Comparison of ENCODE assay signal across 11 cellular contexts in the genomic region with DNA sequence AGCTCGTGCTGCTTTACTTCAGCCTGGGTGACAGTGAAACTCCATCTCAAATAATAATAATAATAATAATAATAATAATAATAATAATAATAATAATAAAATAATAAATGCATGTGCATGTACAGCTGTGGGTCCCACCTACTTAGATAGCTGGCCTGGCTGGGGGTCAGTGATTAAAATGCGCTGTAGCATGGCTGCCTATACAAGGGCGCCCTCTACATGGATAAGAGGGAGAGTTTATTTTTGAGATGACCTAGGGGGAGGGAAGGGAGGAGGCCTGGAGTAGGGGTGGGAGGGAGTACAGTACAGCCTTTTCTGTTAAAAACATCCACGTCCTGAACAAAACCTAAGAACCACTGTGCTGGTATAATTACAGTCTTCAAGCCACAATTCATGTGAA.
DNase-seq lines count a peak whose midpoint lies in the region; ATAC-seq and TF ChIP-seq lines count a peak whose summit lies in the region.
"Had no signal": no experiment of that assay in that cellular context is flagged by ENCODE, and none has a peak within 500 bp of the region (broad histone marks: within the 10 kb centered on the region; RNA-seq: fewer than 3 reads in every experiment).

No MANE protein-coding gene starts in this region.

- no peak overlapping the region for H3K27ac Mint-ChIP-seq in activated CD4-positive, alpha-beta memory T cell treated with anti-CD3 and anti-CD28 coated beads for 36 hours

- POLR2A ChIA-PET in HEK293 (lab: Yijun Ruan, JAX) = no interaction called here
- POLR2A ChIA-PET in activated CD4-positive, alpha-beta memory T cell treated with anti-CD3 and anti-CD28 coated beads for 36 hours (lab: Charles Lee) = no interaction called here

- H3K9me3 ChIP-seq in HEK293 (ENCODE audit: control insufficient read depth, insufficient read depth, low read depth, low read length) (no peaks in the 10 kb centered on the region), upper lobe of right lung (no peaks in the 10 kb centered on the region)
- H3K9me3 ChIP-seq: ovary had no signal

- no peaks in the 10 kb centered on the region for H3K27me3 ChIP-seq in upper lobe of right lung
- H3K27me3 ChIP-seq: cardiac muscle cell, ovary had no signal

- H3K4me1 Mint-ChIP-seq in activated CD4-positive, alpha-beta memory T cell treated with anti-CD3 and anti-CD28 coated beads for 36 hours (ENCODE audit: low read depth) = no peaks in the 10 kb centered on the region

- TF ChIP-seq CTCF in HEK293 (tag by site-specific recombination; IDR thresholded peaks at IDR 0.05) = no peak
- TF ChIP-seq CTCF in fibroblast of mammary gland (conservative IDR thresholded peaks at IDR 0.05; ENCODE audit: control insufficient read depth, insufficient read depth, low read depth, low read length) = peak; percentile 31
- no peak for TF ChIP-seq CTCF in upper lobe of right lung (IDR thresholded peaks at IDR 0.05)

- CTCF ChIA-PET in HEK293 (lab: Yijun Ruan, JAX) = interaction anchor here (0.6 to 1.6 kb wide), 15 partner anchors 9 to 595 kb away, joined by 3 to 10 read pairs (median 4); a partner anchor contains a TSS
- CTCF ChIA-PET in activated CD4-positive, alpha-beta memory T cell treated with anti-CD3 and anti-CD28 coated beads for 36 hours (lab: Charles Lee) = interaction anchor here (0.8 to 2.0 kb wide), 3 partner anchors 148 to 409 kb away, joined by 3 to 8 read pairs (median 3); no protein-coding TSS in a partner anchor

- no peaks in the 10 kb centered on the region for H3K9me3 Mint-ChIP-seq in activated CD4-positive, alpha-beta memory T cell treated with anti-CD3 and anti-CD28 coated beads for 36 hours

- H3K4me3 Mint-ChIP-seq in activated CD4-positive, alpha-beta memory T cell treated with anti-CD3 and anti-CD28 coated beads for 36 hours = no peak overlapping the region

- ATAC-seq in upper lobe of right lung = no peak
- no peak for ATAC-seq in stimulated activated naive CD8-positive, alpha-beta T cell treated with anti-CD3 and anti-CD28 coated beads, Interleukin-15, Interleukin-2, amounts not matched to agents 100 U/mL and 50 U/mL, for 24 hours

- H3K36me3 ChIP-seq in HEK293 (ENCODE audit: control insufficient read depth in 2 of 2, insufficient read depth in 1 of 2, low read length in 2 of 2) (no peaks in the 10 kb centered on the region), upper lobe of right lung (no peaks in the 10 kb centered on the region)
- H3K36me3 ChIP-seq: cardiac muscle cell, ovary had no signal

- H3K4me3 ChIP-seq in HEK293 (ENCODE audit: low read depth, low read length) (no peak overlapping the region), fibroblast of mammary gland (ENCODE audit: control insufficient read depth, low read depth, low read length) (no peak overlapping the region), upper lobe of right lung (no peak overlapping the region)
- H3K4me3 ChIP-seq: cardiac muscle cell, ovary had no signal

- DNase-seq in Caki2 (ENCODE audit: low read depth) (peak; percentile 16), NCI-H69 (lab: John Stamatoyannopoulos, UW) (peak; percentile 85), fibroblast of mammary gland (ENCODE audit: low read depth) (peak; percentile 17), upper lobe of right lung (no peak)
- no peak for DNase-seq in activated CD4-positive, alpha-beta memory T cell treated with anti-CD3 and anti-CD28 coated beads for 36 hours
- DNase-seq in stimulated activated naive CD8-positive, alpha-beta T cell treated with anti-CD3 and anti-CD28 coated beads, Interleukin-15, Interleukin-2, amounts not matched to agents 100 U/mL and 50 U/mL, for 24 hours = no peak
- no peak for DNase-seq in activated naive CD4-positive, alpha-beta T cell (lab: John Stamatoyannopoulos, UW)
- DNase-seq: ovary; stimulated activated CD8-positive, alpha-beta memory T cell treated with anti-CD3 and anti-CD28 coated beads, Interleukin-4, amount 100 ng/mL, for 48 hours had no signal

- H3K4me1 ChIP-seq in HEK293 (ENCODE audit: control insufficient read depth, insufficient read depth, low read length) (no peaks in the 10 kb centered on the region), upper lobe of right lung (no peaks in the 10 kb centered on the region)

- no peaks in the 10 kb centered on the region for H3K27me3 Mint-ChIP-seq in activated CD4-positive, alpha-beta memory T cell treated with anti-CD3 and anti-CD28 coated beads for 36 hours

- intact Hi-C loops in upper lobe of right lung (cut with DNase I) = no loop called here
- intact Hi-C loops in activated CD4-positive, alpha-beta memory T cell treated with anti-CD3 and anti-CD28 coated beads for 36 hours (cut with micrococcal nuclease) = loop anchor here (5.0 kb wide), 1 partner anchor 148 kb away; a partner anchor contains a TSS

- in situ Hi-C loops in Caki2 (cut with HindIII; ENCODE audit: low pct_unique_long_range_greater_than_20kb, low sequenced_read_pairs) = no loop called here

- no peak overlapping the region for H3K27ac ChIP-seq in HEK293 (ENCODE audit: extremely low read depth, low read depth, low read length)
- H3K27ac ChIP-seq in upper lobe of right lung = no peak overlapping the region
- H3K27ac ChIP-seq: cardiac muscle cell, ovary had no signal

- H3K36me3 Mint-ChIP-seq in activated CD4-positive, alpha-beta memory T cell treated with anti-CD3 and anti-CD28 coated beads for 36 hours = no peaks in the 10 kb centered on the region

TF ChIP-seq in HEK293, 187 proteins besides CTCF, POLR2A, EP300 and RAD21:
- TF ChIP-seq MEIS1 (CRISPR knock-in tag; IDR thresholded peaks at IDR 0.05; ENCODE audit: borderline replicate concordance) (no peak), ZNF24 (tag by site-specific recombination; IDR thresholded peaks at IDR 0.05) (no peak), GLI2 (tag by site-specific recombination; IDR thresholded peaks at IDR 0.05; ENCODE audit: borderline replicate concordance, low read depth) (no peak), ZNF2 (tag by site-specific recombination; IDR thresholded peaks at IDR 0.05) (no peak), ZNF423 (tag by site-specific recombination; IDR thresholded peaks at IDR 0.05) (no peak), ZFP69B (tag by site-specific recombination; IDR thresholded peaks at IDR 0.05) (0 out of 2 replicates have a peak, but pooled peaks have one; percentile 43), ZNF169 (tag by site-specific recombination; IDR thresholded peaks at IDR 0.05) (no peak), ZNF132 (tag by site-specific recombination; IDR thresholded peaks at IDR 0.05; ENCODE audit: borderline replicate concordance) (no peak), ZNF561 (tag by site-specific recombination; IDR thresholded peaks at IDR 0.05; ENCODE audit: borderline replicate concordance) (no peak), SCRT2 (tag by site-specific recombination; IDR thresholded peaks at IDR 0.05) (no peak), KLF8 (tag by site-specific recombination; IDR thresholded peaks at IDR 0.05) (no peak), ZNF654 (tag by site-specific recombination; IDR thresholded peaks at IDR 0.05; ENCODE audit: low read depth) (peak; percentile 19)
- TF ChIP-seq, protein P1, sequence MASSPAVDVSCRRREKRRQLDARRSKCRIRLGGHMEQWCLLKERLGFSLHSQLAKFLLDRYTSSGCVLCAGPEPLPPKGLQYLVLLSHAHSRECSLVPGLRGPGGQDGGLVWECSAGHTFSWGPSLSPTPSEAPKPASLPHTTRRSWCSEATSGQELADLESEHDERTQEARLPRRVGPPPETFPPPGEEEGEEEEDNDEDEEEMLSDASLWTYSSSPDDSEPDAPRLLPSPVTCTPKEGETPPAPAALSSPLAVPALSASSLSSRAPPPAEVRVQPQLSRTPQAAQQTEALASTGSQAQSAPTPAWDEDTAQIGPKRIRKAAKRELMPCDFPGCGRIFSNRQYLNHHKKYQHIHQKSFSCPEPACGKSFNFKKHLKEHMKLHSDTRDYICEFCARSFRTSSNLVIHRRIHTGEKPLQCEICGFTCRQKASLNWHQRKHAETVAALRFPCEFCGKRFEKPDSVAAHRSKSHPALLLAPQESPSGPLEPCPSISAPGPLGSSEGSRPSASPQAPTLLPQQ (tag by site-specific recombination; IDR thresholded peaks at IDR 0.05) = peak; percentile 56
- TF ChIP-seq, protein P2, sequence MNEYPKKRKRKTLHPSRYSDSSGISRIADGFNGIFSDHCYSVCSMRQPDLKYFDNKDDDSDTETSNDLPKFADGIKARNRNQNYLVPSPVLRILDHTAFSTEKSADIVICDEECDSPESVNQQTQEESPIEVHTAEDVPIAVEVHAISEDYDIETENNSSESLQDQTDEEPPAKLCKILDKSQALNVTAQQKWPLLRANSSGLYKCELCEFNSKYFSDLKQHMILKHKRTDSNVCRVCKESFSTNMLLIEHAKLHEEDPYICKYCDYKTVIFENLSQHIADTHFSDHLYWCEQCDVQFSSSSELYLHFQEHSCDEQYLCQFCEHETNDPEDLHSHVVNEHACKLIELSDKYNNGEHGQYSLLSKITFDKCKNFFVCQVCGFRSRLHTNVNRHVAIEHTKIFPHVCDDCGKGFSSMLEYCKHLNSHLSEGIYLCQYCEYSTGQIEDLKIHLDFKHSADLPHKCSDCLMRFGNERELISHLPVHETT (tag by site-specific recombination; IDR thresholded peaks at IDR 0.05) = no peak
- TF ChIP-seq, protein P3, sequence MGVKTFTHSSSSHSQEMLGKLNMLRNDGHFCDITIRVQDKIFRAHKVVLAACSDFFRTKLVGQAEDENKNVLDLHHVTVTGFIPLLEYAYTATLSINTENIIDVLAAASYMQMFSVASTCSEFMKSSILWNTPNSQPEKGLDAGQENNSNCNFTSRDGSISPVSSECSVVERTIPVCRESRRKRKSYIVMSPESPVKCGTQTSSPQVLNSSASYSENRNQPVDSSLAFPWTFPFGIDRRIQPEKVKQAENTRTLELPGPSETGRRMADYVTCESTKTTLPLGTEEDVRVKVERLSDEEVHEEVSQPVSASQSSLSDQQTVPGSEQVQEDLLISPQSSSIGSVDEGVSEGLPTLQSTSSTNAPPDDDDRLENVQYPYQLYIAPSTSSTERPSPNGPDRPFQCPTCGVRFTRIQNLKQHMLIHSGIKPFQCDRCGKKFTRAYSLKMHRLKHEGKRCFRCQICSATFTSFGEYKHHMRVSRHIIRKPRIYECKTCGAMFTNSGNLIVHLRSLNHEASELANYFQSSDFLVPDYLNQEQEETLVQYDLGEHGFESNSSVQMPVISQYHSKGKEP (tag by site-specific recombination; IDR thresholded peaks at IDR 0.05) = peak; percentile 51; the same call in 1 of the 2 replicates

Comparison
In these comparisons a context has a peak if more than half of its experiments do, and no peak if none do; other contexts are left out.
1. DNase-seq: peak in Caki2 (single experiment), NCI-H69 (single experiment) and fibroblast of mammary gland (single experiment); none in upper lobe of right lung (single experiment), activated CD4-positive, alpha-beta memory T cell treated with anti-CD3 and anti-CD28 coated beads for 36 hours (single experiment), stimulated activated naive CD8-positive, alpha-beta T cell treated with anti-CD3 and anti-CD28 coated beads, Interleukin-15, Interleukin-2, amounts not matched to agents 100 U/mL and 50 U/mL, for 24 hours (single experiment) and activated naive CD4-positive, alpha-beta T cell (0 of 4).